ENCODE assay signal across 10 cellular contexts in genomic region chr2:231640646-231641111, GRCh38. TPM values are rescaled to one million over a fixed set of nuclear protein-coding genes. Genes with fewer than 3 reads are reported as not detected.
A peak's percentile ranks its signal among the peaks of the same experiment; 100 is the strongest.
DNase-seq lines count a peak whose midpoint lies in the region; ATAC-seq and TF ChIP-seq lines count a peak whose summit lies in the region.
"Had no signal": no experiment of that assay in that cellular context is flagged by ENCODE, and none has a peak within 500 bp of the region (broad histone marks: within the 10 kb centered on the region; RNA-seq: fewer than 3 reads in every experiment).

No MANE protein-coding gene starts in this region.

- 36 to 48% (median 45%) methylated on average over 9 to 11 of the region's 11 CpGs; no CpG with 5 or more reads in 1 of the 4 donors for WGBS in adrenal gland, 4 donors

- no peak for TF ChIP-seq POLR2A in adrenal gland (IDR thresholded peaks at IDR 0.05)

- intact Hi-C loops in adrenal gland (cut with DNase I) = no loop called here

- in situ Hi-C loops in KBM-7 (cut with MboI; ENCODE audit: low pct_unique_long_range_greater_than_20kb, low sequenced_read_pairs) = no loop called here

- 0 out of 2 replicates have a peak, but pooled peaks cover 6% of the 10 kb centered on the region for H3F3A ChIP-seq in MM.1S (ENCODE audit: insufficient read depth, low read length)

- H3K36me3 ChIP-seq in adrenal gland (replicated peaks in 1 of 2) (no peaks in the 10 kb centered on the region), right atrium auricular region (no peaks in the 10 kb centered on the region), MM.1S (replicated peaks; ENCODE audit: insufficient read depth, low read length) (no peaks in the 10 kb centered on the region)

- H3K27me3 ChIP-seq in adrenal gland = no peaks in the 10 kb centered on the region
- H3K27me3 ChIP-seq in right atrium auricular region = no peaks in the 10 kb centered on the region
- H3K27me3 ChIP-seq in MM.1S (replicated peaks; ENCODE audit: insufficient read depth, low read length) = no peaks in the 10 kb centered on the region

- no peaks in the 10 kb centered on the region for H3K79me2 ChIP-seq in MM.1S (ENCODE audit: low read length)

- H3K9me3 ChIP-seq in adrenal gland (replicated peaks in 1 of 3) = no peaks in the 10 kb centered on the region
- H3K9me3 ChIP-seq in right atrium auricular region = no peaks in the 10 kb centered on the region
- no peaks in the 10 kb centered on the region for H3K9me3 ChIP-seq in MM.1S (replicated peaks; ENCODE audit: insufficient read depth, low read length)

- no peak overlapping the region for H3K4me2 ChIP-seq in MM.1S (ENCODE audit: low read depth, low read length)

- no peak overlapping the region for H3K4me3 ChIP-seq in adrenal gland
- no peak overlapping the region for H3K4me3 ChIP-seq in right atrium auricular region
- H3K4me3 ChIP-seq in skin epidermis = no peak overlapping the region
- H3K4me3 ChIP-seq in MM.1S (ENCODE audit: low read length) = no peak overlapping the region

- H3K9ac ChIP-seq in MM.1S (ENCODE audit: low read length) = no peak overlapping the region

- H3K4me1 ChIP-seq in adrenal gland (replicated peaks in 1 of 2) (peaks cover 6 to 42% of the 10 kb centered on the region in 2 donors), right atrium auricular region (peaks cover 7 to 57% of the 10 kb centered on the region in 2 donors), MM.1S (ENCODE audit: low read length) (peaks cover 6% of the 10 kb centered on the region)

- DNase-seq in KBM-7 (peak; percentile 88), adrenal gland (peak; percentile 58 to 78 (median 68)), right atrium auricular region (ENCODE audit: low spot score) (peak; percentile 86), MM.1S (no peak)
- no peak for DNase-seq in stimulated activated CD4-positive, alpha-beta T cell treated with anti-CD3 and anti-CD28 coated beads, Interleukin-4, amount 100 ng/mL, for 24 hours

- H2AFZ ChIP-seq in MM.1S (ENCODE audit: low read length) = no peak overlapping the region

- H4K20me1 ChIP-seq in MM.1S (ENCODE audit: insufficient read depth, low read length) = no peaks in the 10 kb centered on the region

- ATAC-seq in HG02852 (IDR thresholded peaks at IDR 0.05; ENCODE audit: unreplicated experiment) = no peak
- no peak for ATAC-seq in GM19397 (IDR thresholded peaks at IDR 0.05; ENCODE audit: unreplicated experiment)

- H3K27ac ChIP-seq in adrenal gland (peak overlapping the region; percentile 50 to 95 (median 68)), right atrium auricular region (peak overlapping the region; percentile 97 to 98), skin epidermis (peak overlapping the region in 20 of 21 experiments; percentile 6 to 95 (median 78)), MM.1S (ENCODE audit: low read length) (no peak overlapping the region)

- peak in 3 of 6 experiments; percentile 25 to 34 (median 31) for TF ChIP-seq CTCF in adrenal gland (IDR thresholded peaks at IDR 0.05)
- no peak for TF ChIP-seq CTCF in right atrium auricular region (IDR thresholded peaks at IDR 0.05)
- no peak for TF ChIP-seq CTCF in MM.1S (IDR thresholded peaks at IDR 0.05; ENCODE audit: low read length)

- no peaks in the 10 kb centered on the region for H3K9me2 ChIP-seq in MM.1S (replicated peaks; ENCODE audit: insufficient read depth, low read length)

RNA-seq across cellular contexts. Expression of gene TEX44, which starts 48.0 kb away (rescaled TPM):
- total RNA-seq in adrenal gland (not detected), right atrium auricular region (not detected)
- not detected for polyA plus RNA-seq in adrenal gland
- total RNA-seq: liver, subcutaneous adipose tissue had no signal
- polyA plus RNA-seq: liver had no signal

Comparison
In these comparisons a context has a peak if more than half of its experiments do, and no peak if none do; other contexts are left out.
1. DNase-seq: peak in KBM-7 (single experiment), adrenal gland (7 of 7) and right atrium auricular region (single experiment); none in stimulated activated CD4-positive, alpha-beta T cell treated with anti-CD3 and anti-CD28 coated beads, Interleukin-4, amount 100 ng/mL, for 24 hours (single experiment) and MM.1S (single experiment).